Comparison of ENCODE assay signal across 14 cellular contexts in the genomic region with DNA sequence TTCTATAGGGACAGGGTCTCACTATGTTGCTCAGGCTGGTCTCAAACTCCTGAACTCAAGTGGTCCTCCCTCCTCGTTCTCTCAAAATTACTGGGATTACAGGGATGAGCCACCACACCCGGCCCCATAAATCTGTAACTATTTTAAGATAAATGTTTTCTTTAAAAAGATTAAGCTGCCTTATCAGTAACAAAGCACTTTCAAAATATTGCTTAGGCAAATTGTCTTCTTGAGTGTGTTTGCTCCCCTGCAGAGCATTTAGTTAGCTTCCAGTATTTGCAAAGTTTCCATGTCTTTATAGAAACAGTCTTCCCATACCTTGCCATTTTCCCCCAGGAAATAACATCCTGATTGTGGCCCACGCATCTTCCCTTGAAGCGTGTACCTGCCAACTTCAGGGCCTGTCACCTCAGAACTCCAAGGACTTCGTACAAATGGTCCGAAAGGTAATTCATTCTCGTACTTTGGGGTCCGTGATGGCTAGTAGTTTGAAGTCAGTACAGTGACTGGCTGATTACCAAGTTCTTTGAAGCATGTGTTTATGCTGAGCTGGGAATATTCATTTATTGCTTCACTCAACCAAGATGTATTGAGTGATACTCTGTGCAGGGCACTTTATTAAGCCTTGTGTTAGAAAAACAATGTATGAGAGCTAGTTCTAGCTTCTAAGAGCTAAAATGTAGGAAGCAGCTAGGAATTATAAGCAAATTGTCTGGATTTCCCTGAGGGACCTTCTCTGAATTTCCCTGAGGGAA. TPM values are rescaled to one million over a fixed set of nuclear protein-coding genes. Genes with fewer than 3 reads are reported as not detected.
DNase-seq lines count a peak whose midpoint lies in the region; ATAC-seq, FAIRE-seq and TF ChIP-seq lines count a peak whose summit lies in the region.
"Had no signal": no experiment of that assay in that cellular context is flagged by ENCODE, and none has a peak within 500 bp of the region (broad histone marks: within the 10 kb centered on the region; RNA-seq: fewer than 3 reads in every experiment).

No MANE protein-coding gene starts in this region.

- no peaks in the 10 kb centered on the region; the same call in 1 of the 2 replicates for H3K27me3 Mint-ChIP-seq in HFFc6 (ENCODE audit: insufficient read depth)
- no peaks in the 10 kb centered on the region for H3K27me3 Mint-ChIP-seq in naive B cell
- H3K27me3 Mint-ChIP-seq: activated naive CD4-positive, alpha-beta T cell treated with anti-CD3 and anti-CD28 coated beads, Interleukin-2, amount 50 U/mL, for 24 hours had no signal

- FAIRE-seq in GM12878 (lab: Jason Lieb, UNC) = no peak
- FAIRE-seq: endothelial cell of umbilical vein had no signal

- H3K27me3 ChIP-seq in ACC112 (ENCODE audit: insufficient read depth, low read length) (no peaks in the 10 kb centered on the region), GM12878 (replicated peaks in 1 of 2; ENCODE audit: control insufficient read depth in 2 of 2, insufficient read depth in 2 of 2, low read length in 1 of 2) (no peaks in the 10 kb centered on the region)

- H3K27ac Mint-ChIP-seq in HFFc6 (peak overlapping the region; percentile 80), naive B cell (peak overlapping the region in 2 of 6 donors; percentile 11 to 65)
- H3K27ac Mint-ChIP-seq: activated naive CD4-positive, alpha-beta T cell treated with anti-CD3 and anti-CD28 coated beads, Interleukin-2, amount 50 U/mL, for 24 hours had no signal

- 0 out of 2 replicates have a peak overlapping the region, but pooled peaks have one; percentile 35 for H3K9ac ChIP-seq in GM12878 (ENCODE audit: control insufficient read depth, insufficient read depth, low read length)

- SMC1A ChIA-PET in GM12878 (lab: Charles Lee; ENCODE audit: uncharacterized antibody, unreplicated experiment) = interaction anchor here (0.9 to 7.8 kb wide), 16 partner anchors 9 to 215 kb away, joined by 3 to 165 read pairs (median 8); a partner anchor contains a TSS

- RAD21 ChIA-PET in GM12878 (lab: Charles Lee; ENCODE audit: unreplicated experiment) = interaction anchor here (0.8 to 8.0 kb wide), 15 partner anchors 9 to 246 kb away, joined by 3 to 175 read pairs (median 4); no protein-coding TSS in a partner anchor

- peaks cover 37% of the 10 kb centered on the region for H3K36me3 Mint-ChIP-seq in HFFc6 (ENCODE audit: low read depth)
- no peaks in the 10 kb centered on the region for H3K36me3 Mint-ChIP-seq in naive B cell

- H2AFZ ChIP-seq in ACC112 (ENCODE audit: low read length, unreplicated experiment) (peak overlapping the region; percentile 48), GM12878 (ENCODE audit: control insufficient read depth, low read depth, low read length) (peak overlapping the region; percentile 56)

- TF ChIP-seq CTCF in HFFc6 (IDR thresholded peaks at IDR 0.05) (no peak), GM12878 (IDR thresholded peaks at IDR 0.05 in 2 of 3, conservative IDR thresholded peaks at IDR 0.05 in 1 of 3; ENCODE audit: control insufficient read depth in 2 of 3, extremely low read depth in 1 of 3, insufficient read depth in 1 of 3, low read depth in 3 of 3, low read length in 3 of 3) (no peak)

- no peak overlapping the region for H3K4me3 Mint-ChIP-seq in HFFc6
- peak overlapping the region in 7 of 8 donors; percentile 22 to 80 (median 57) for H3K4me3 Mint-ChIP-seq in naive B cell
- H3K4me3 Mint-ChIP-seq: activated naive CD4-positive, alpha-beta T cell treated with anti-CD3 and anti-CD28 coated beads, Interleukin-2, amount 50 U/mL, for 24 hours; CD14-positive monocyte had no signal

- H3K27ac ChIP-seq in ACC112 (ENCODE audit: low read depth, low read length) (peak overlapping the region; percentile 45), GM12878 (ENCODE audit: control insufficient read depth, insufficient read depth) (peak overlapping the region; percentile 47; the same call in 1 of the 2 replicates)
- H3K27ac ChIP-seq: VCaP had no signal

- H3K9me3 Mint-ChIP-seq in HFFc6 (no peaks in the 10 kb centered on the region), naive B cell (no peaks in the 10 kb centered on the region)
- H3K9me3 Mint-ChIP-seq: activated naive CD4-positive, alpha-beta T cell treated with anti-CD3 and anti-CD28 coated beads, Interleukin-2, amount 50 U/mL, for 24 hours; CD14-positive monocyte had no signal

- in situ Hi-C loops in GM12878 (cut with MboI) = no loop called here

- 73% methylated on average over 8 of the region's 8 CpGs for WGBS in GM12878 (ENCODE audit: insufficient coverage, insufficient replicate concordance, low lambda C conversion rate, missing lambda C conversion rate)

- H3K79me2 ChIP-seq in ACC112 (ENCODE audit: control insufficient read depth, insufficient read depth, low read length, unreplicated experiment) (no peaks in the 10 kb centered on the region), GM12878 (ENCODE audit: control insufficient read depth, insufficient read depth, low read length) (no peaks in the 10 kb centered on the region)

- BruUV-seq in GM12878 (replicated peaks; lab: Mats Ljungman, UMichigan) = no TSS peak

- H3K4me3 ChIP-seq in ACC112 (ENCODE audit: low read depth, low read length) = no peak overlapping the region
- no peak overlapping the region for H3K4me3 ChIP-seq in GM12878

- H4K20me1 ChIP-seq in GM12878 (ENCODE audit: control insufficient read depth, insufficient read depth) = no peaks in the 10 kb centered on the region

- ATAC-seq in GM12878 = peak; percentile 13
- ATAC-seq in naive B cell (ENCODE audit: low read depth in 2 of 2) = no peak
- no peak for ATAC-seq in HG02885 (IDR thresholded peaks at IDR 0.05; ENCODE audit: poor library complexity, unreplicated experiment)
- no peak for ATAC-seq in HG03457 (IDR thresholded peaks at IDR 0.05; ENCODE audit: unreplicated experiment)

- H3K4me1 ChIP-seq in ACC112 (ENCODE audit: control insufficient read depth, insufficient read depth, low read length, unreplicated experiment) = peaks cover 36% of the 10 kb centered on the region
- H3K4me1 ChIP-seq in GM12878 (ENCODE audit: control insufficient read depth, insufficient read depth, low read length) = peaks cover 21% of the 10 kb centered on the region

- TF ChIP-seq EP300 in GM12878 (IDR thresholded peaks at IDR 0.05; ENCODE audit: borderline replicate concordance in 1 of 2, control insufficient read depth in 1 of 2, low read depth in 2 of 2, low read length in 2 of 2) = no peak

- peak overlapping the region; percentile 45 for H3K4me2 ChIP-seq in GM12878 (ENCODE audit: control insufficient read depth, insufficient read depth)

- intact Hi-C loops in GM12878 (cut with micrococcal nuclease; ENCODE audit: unreplicated experiment) = no loop called here

- CTCF ChIA-PET in GM12878 (lab: Yijun Ruan, JAX) = interaction anchor here (0.6 to 7.9 kb wide), 20 partner anchors 6 to 1356 kb away, joined by 3 to 190 read pairs (median 5); a partner anchor contains a TSS

- TF ChIP-seq RAD21 in GM12878 (IDR thresholded peaks at IDR 0.05; ENCODE audit: insufficient read depth, low read depth, low read length) = no peak

- H3K9me3 ChIP-seq in GM12878 (replicated peaks; ENCODE audit: control insufficient read depth, insufficient read depth, low read length) = no peaks in the 10 kb centered on the region

- POLR2A ChIA-PET in GM12878 (lab: Charles Lee) = interaction anchor here (0.6 to 2.9 kb wide), 10 partner anchors 9 to 254 kb away, joined by 3 to 23 read pairs (median 5); a partner anchor contains a TSS

- no peak for TF ChIP-seq POLR2A in GM12878 (IDR thresholded peaks at IDR 0.05; ENCODE audit: low read depth, low read length)

- DNase-seq in HFFc6 = no peak
- DNase-seq in GM12878 (ENCODE audit: low read depth, low spot score) = no peak
- DNase-seq in naive B cell = no peak
- no peak for DNase-seq in activated CD4-positive, alpha-beta T cell treated with anti-CD3 and anti-CD28 coated beads for 1 hour
- no peak for DNase-seq in KG1 (lab: John Stamatoyannopoulos, UW)
- DNase-seq: posterior cingulate gyrus had no signal

- H3K4me1 Mint-ChIP-seq in HFFc6 (ENCODE audit: low read depth) = peaks cover 62% of the 10 kb centered on the region
- H3K4me1 Mint-ChIP-seq in naive B cell = peaks cover 40 to 52% (median 48%) of the 10 kb centered on the region in 3 donors

- H3K36me3 ChIP-seq in ACC112 (ENCODE audit: insufficient read depth, low read length) (peaks cover 15% of the 10 kb centered on the region; the same call in 1 of the 2 replicates), GM12878 (ENCODE audit: control insufficient read depth in 2 of 2, insufficient read depth in 2 of 2, low read length in 1 of 2) (no peaks in the 10 kb centered on the region)

TF ChIP-seq in GM12878, 131 proteins besides CTCF, POLR2A, EP300 and RAD21 (continues in another document):
- TF ChIP-seq MEF2A (IDR thresholded peaks at IDR 0.05; ENCODE audit: insufficient read depth, low read depth, low read length) (no peak), ESRRA (IDR thresholded peaks at IDR 0.05; ENCODE audit: low read length) (no peak)
- TF ChIP-seq, protein P1, sequence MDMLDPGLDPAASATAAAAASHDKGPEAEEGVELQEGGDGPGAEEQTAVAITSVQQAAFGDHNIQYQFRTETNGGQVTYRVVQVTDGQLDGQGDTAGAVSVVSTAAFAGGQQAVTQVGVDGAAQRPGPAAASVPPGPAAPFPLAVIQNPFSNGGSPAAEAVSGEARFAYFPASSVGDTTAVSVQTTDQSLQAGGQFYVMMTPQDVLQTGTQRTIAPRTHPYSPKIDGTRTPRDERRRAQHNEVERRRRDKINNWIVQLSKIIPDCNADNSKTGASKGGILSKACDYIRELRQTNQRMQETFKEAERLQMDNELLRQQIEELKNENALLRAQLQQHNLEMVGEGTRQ (IDR thresholded peaks at IDR 0.05; ENCODE audit: borderline replicate concordance, low read depth, low read length) = no peak

RNA-seq across cellular contexts. Expression of a gene that starts 30.4 kb away (rescaled TPM):
- total RNA-seq in HFFc6 (2021; fragmentation: NEBNext Ultra II Directional; extraction: Animal tissue kit (Norgen Biotek cat#: 25700)) = not detected
- total RNA-seq in GM12878 (2013; cell fraction: nucleolus; rRNA removed) = 9.3 and 11.0 TPM in 2 replicates
- total RNA-seq in GM12878 (2014; rRNA removed) (2.1 and 2.7 TPM in 2 replicates), GM12878 (2014; rRNA removed; fragmentation: Illumina TruSeq; extraction: Trizol) (5.0 and 5.3 TPM in 2 replicates), GM12878 (2021) (1.4 and 1.5 TPM in 2 replicates)
- polyA plus RNA-seq in GM12878 (2011; ENCODE audit: low read depth) = not detected
- polyA plus RNA-seq in GM12878 (2011; rRNA removed) (35.6 and 51.2 TPM in 2 replicates), GM12878 (2014; fragmentation: Illumina TruSeq; extraction: Trizol) (6.4 and 7.4 TPM in 2 replicates), GM12878 (2014; fragmentation: Nextera tagmentation; extraction: Ambion mirVana) (1 to 10 TPM; 2.8 to 3.1 TPM), GM12878 (2014; rRNA removed) (1.1 and 4.4 TPM in 2 replicates), GM12878 (2016; fragmentation: Nextera tagmentation; extraction: Ambion mirVana) (1 to 10 TPM in 1 of 2 experiments, under 1 TPM in 1; 0.76 to 1.2 TPM), naive B cell (ENCODE audit: low read depth in 6 of 6) (under 1 TPM in 3 of 6 donors, not detected in 3; 0.16 to 0.39 (median 0.26) TPM)
- polyA plus RNA-seq in GM12878 (2011; cell fraction: cytosol; rRNA removed) = 17.4 and 19.2 TPM in 2 replicates
- 4.5 and 6.6 TPM in 2 replicates for polyA plus RNA-seq in GM12878 (2011; cell fraction: nucleus; rRNA removed)
- 0.11 and 0.25 TPM in 2 replicates for polyA plus RNA-seq in GM12878 (2012)
- 23.8 and 29.8 TPM in 2 replicates for polyA minus RNA-seq in GM12878 (2011; rRNA and poly(A)+ RNA removed)
- 9.9 and 11.3 TPM in 2 replicates for polyA minus RNA-seq in GM12878 (2011; cell fraction: cytosol; rRNA and poly(A)+ RNA removed)
- polyA minus RNA-seq in GM12878 (2011; cell fraction: nucleus; rRNA and poly(A)+ RNA removed) = 3.6 and 4.2 TPM in 2 replicates
- total RNA-seq: endothelial cell of umbilical vein, HT1080 had no signal
- polyA plus RNA-seq: endothelial cell of umbilical vein had no signal
